22 cellular contexts compared by ENCODE assay signal in the genomic region with DNA sequence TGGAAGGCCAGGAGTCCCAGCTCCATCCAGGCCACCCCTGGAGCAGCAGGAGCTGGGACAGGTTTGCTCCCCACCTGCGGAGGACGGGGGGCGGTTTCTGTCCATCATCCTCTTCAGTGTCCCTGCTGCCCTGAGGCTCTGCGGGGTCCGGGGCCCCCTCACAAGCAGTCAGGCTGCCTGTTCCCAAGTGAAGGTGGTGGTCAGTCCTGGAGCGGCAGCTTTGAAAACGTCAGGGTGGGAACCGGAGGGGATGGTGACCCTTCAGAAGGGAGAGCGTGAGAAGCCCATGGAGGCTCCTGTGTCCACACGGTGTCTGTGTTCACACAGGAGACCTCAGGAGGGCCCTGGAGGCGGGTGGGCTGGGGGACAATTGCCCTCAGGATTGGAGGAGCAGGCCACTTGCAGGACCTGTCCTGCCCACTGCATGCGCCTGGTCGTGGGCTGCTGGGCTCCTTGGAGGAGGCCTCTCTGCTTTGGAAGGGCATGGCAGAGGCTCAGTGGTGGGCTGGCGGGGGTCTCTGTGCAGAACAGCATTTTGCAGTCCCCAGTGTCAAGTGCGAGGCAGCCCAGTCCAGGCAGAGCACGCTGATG.
"Had no signal": no experiment of that assay in that cellular context is flagged by ENCODE, and none has a peak within 500 bp of the region (broad histone marks: within the 10 kb centered on the region; RNA-seq: fewer than 3 reads in every experiment).

No MANE protein-coding gene starts in this region.

- DNase-seq: activated B cell treated with CpG ODN at 0.5 μM for 24 hours; activated CD4-positive, alpha-beta T cell treated with anti-CD3 and anti-CD28 coated beads, Interleukin-2, amount 10 ng/mL, durations not matched to agents 24 days and 14 days; activated CD8-positive, alpha-beta T cell treated with anti-CD3 and anti-CD28 coated beads for 36 hours; activated naive CD4-positive, alpha-beta T cell treated with anti-CD3 and anti-CD28 coated beads for 36 hours; activated T-cell treated with anti-CD3 and anti-CD28 coated beads, Interleukin-2, amount 50 U/mL, for 4 hours; cortex of kidney; erythroblast; foreskin melanocyte; hypothalamus; mesenchymal stem cell; stimulated activated naive CD8-positive, alpha-beta T cell treated with anti-CD3 and anti-CD28 coated beads, Interleukin-15, Interleukin-2, amounts not matched to agents 100 U/mL and 50 U/mL, for 24 hours; substantia nigra; transverse colon had no signal

- H3K4me1 Mint-ChIP-seq: activated B cell treated with CpG ODN at 0.5 μM for 24 hours; activated CD4-positive, alpha-beta T cell treated with anti-CD3 and anti-CD28 coated beads, Interleukin-2, amount 10 ng/mL, durations not matched to agents 24 days and 14 days; central memory CD8-positive, alpha-beta T cell; naive thymus-derived CD8-positive, alpha-beta T cell had no signal

- H3K36me3 Mint-ChIP-seq: naive thymus-derived CD8-positive, alpha-beta T cell had no signal

- H3K9me3 Mint-ChIP-seq: activated B cell treated with CpG ODN at 0.5 μM for 24 hours; activated CD4-positive, alpha-beta T cell treated with anti-CD3 and anti-CD28 coated beads, Interleukin-2, amount 10 ng/mL, durations not matched to agents 24 days and 14 days; activated CD8-positive, alpha-beta T cell treated with anti-CD3 and anti-CD28 coated beads for 36 hours; activated naive CD4-positive, alpha-beta T cell treated with anti-CD3 and anti-CD28 coated beads for 36 hours; activated T-cell treated with anti-CD3 and anti-CD28 coated beads, Interleukin-2, amount 50 U/mL, for 4 hours; central memory CD8-positive, alpha-beta T cell; naive thymus-derived CD8-positive, alpha-beta T cell; T-helper 2 cell treated with Interferon-gamma antibody and Interleukin-4, amounts not matched to agents 5 μg/mL and 100 μg/mL, for 36 hours had no signal

- H3K9me3 ChIP-seq: pancreas, transverse colon had no signal

- H3K4me3 Mint-ChIP-seq: activated B cell treated with CpG ODN at 0.5 μM for 24 hours; activated CD4-positive, alpha-beta T cell treated with anti-CD3 and anti-CD28 coated beads, Interleukin-2, amount 10 ng/mL, durations not matched to agents 24 days and 14 days; activated CD8-positive, alpha-beta T cell treated with anti-CD3 and anti-CD28 coated beads for 36 hours; activated naive CD4-positive, alpha-beta T cell treated with anti-CD3 and anti-CD28 coated beads for 36 hours; activated T-cell treated with anti-CD3 and anti-CD28 coated beads, Interleukin-2, amount 50 U/mL, for 4 hours; central memory CD8-positive, alpha-beta T cell; naive thymus-derived CD8-positive, alpha-beta T cell; T-helper 2 cell treated with Interferon-gamma antibody and Interleukin-4, amounts not matched to agents 5 μg/mL and 100 μg/mL, for 36 hours had no signal

- H3K27me3 Mint-ChIP-seq: activated B cell treated with CpG ODN at 0.5 μM for 24 hours; activated CD4-positive, alpha-beta T cell treated with anti-CD3 and anti-CD28 coated beads, Interleukin-2, amount 10 ng/mL, durations not matched to agents 24 days and 14 days; activated CD8-positive, alpha-beta T cell treated with anti-CD3 and anti-CD28 coated beads for 36 hours; central memory CD8-positive, alpha-beta T cell had no signal

- ATAC-seq: activated CD8-positive, alpha-beta T cell treated with anti-CD3 and anti-CD28 coated beads for 36 hours; activated T-cell treated with anti-CD3 and anti-CD28 coated beads, Interleukin-2, amount 50 U/mL, for 4 hours; left lobe of liver; naive thymus-derived CD8-positive, alpha-beta T cell; pancreas; stimulated activated naive CD8-positive, alpha-beta T cell treated with anti-CD3 and anti-CD28 coated beads, Interleukin-15, Interleukin-2, amounts not matched to agents 100 U/mL and 50 U/mL, for 24 hours had no signal

- H3K27me3 ChIP-seq: brain microvascular endothelial cell, pancreas, transverse colon had no signal

- H3K4me1 ChIP-seq: pancreas had no signal

- H3K27ac Mint-ChIP-seq: activated B cell treated with CpG ODN at 0.5 μM for 24 hours; activated CD4-positive, alpha-beta T cell treated with anti-CD3 and anti-CD28 coated beads, Interleukin-2, amount 10 ng/mL, durations not matched to agents 24 days and 14 days; activated CD8-positive, alpha-beta T cell treated with anti-CD3 and anti-CD28 coated beads for 36 hours; activated naive CD4-positive, alpha-beta T cell treated with anti-CD3 and anti-CD28 coated beads for 36 hours; naive thymus-derived CD8-positive, alpha-beta T cell; T-helper 2 cell treated with Interferon-gamma antibody and Interleukin-4, amounts not matched to agents 5 μg/mL and 100 μg/mL, for 36 hours had no signal

- FAIRE-seq: endometrium, pancreas, TTC549 had no signal

- H3K36me3 ChIP-seq: brain microvascular endothelial cell, pancreas, transverse colon had no signal

- H3K27ac ChIP-seq: brain microvascular endothelial cell, pancreas, SK-N-MC, transverse colon had no signal

- H3K4me3 ChIP-seq: pancreas, SK-N-MC, transverse colon had no signal
